Comparison of ENCODE assay signal across 9 cellular contexts in genomic region chr9:468766-469496, GRCh38. TPM values are rescaled to one million over a fixed set of nuclear protein-coding genes. Genes with fewer than 3 reads are reported as not detected.
DNase-seq lines count a peak whose midpoint lies in the region; ATAC-seq lines count a peak whose summit lies in the region.
"Had no signal": no experiment of that assay in that cellular context is flagged by ENCODE, and none has a peak within 500 bp of the region (broad histone marks: within the 10 kb centered on the region; RNA-seq: fewer than 3 reads in every experiment).

No MANE protein-coding gene starts in this region.

- H3K4me3 Mint-ChIP-seq in activated CD4-positive, alpha-beta memory T cell treated with anti-CD3 and anti-CD28 coated beads for 36 hours, result peak overlapping the region; percentile 65
- peak overlapping the region; percentile 79 to 97 for H3K4me3 Mint-ChIP-seq in stimulated activated naive B cell treated with anti-CD40 and anti-IgM and Interleukin-4, amounts not matched to agents 10 μg/mL and 1 μg/mL and 100 μg/mL, for 72 hours

- intact Hi-C loops in activated CD4-positive, alpha-beta memory T cell treated with anti-CD3 and anti-CD28 coated beads for 36 hours (cut with micrococcal nuclease), result no loop called here

- no peaks in the 10 kb centered on the region for H3K27me3 Mint-ChIP-seq in activated CD4-positive, alpha-beta memory T cell treated with anti-CD3 and anti-CD28 coated beads for 36 hours
- H3K27me3 Mint-ChIP-seq in stimulated activated naive B cell treated with anti-CD40 and anti-IgM and Interleukin-4, amounts not matched to agents 10 μg/mL and 1 μg/mL and 100 μg/mL, for 72 hours, result no peaks in the 10 kb centered on the region

- POLR2A ChIA-PET in activated CD4-positive, alpha-beta memory T cell treated with anti-CD3 and anti-CD28 coated beads for 36 hours (lab: Charles Lee), result no interaction called here

- H3K36me3 Mint-ChIP-seq in activated CD4-positive, alpha-beta memory T cell treated with anti-CD3 and anti-CD28 coated beads for 36 hours, result peaks cover 15% of the 10 kb centered on the region
- H3K36me3 Mint-ChIP-seq in stimulated activated naive B cell treated with anti-CD40 and anti-IgM and Interleukin-4, amounts not matched to agents 10 μg/mL and 1 μg/mL and 100 μg/mL, for 72 hours, result peaks cover 8 to 17% of the 10 kb centered on the region in 2 donors

- peak overlapping the region; percentile 60; the same call in 1 of the 2 replicates for H3K4me3 ChIP-seq in iPS-18c (ENCODE audit: insufficient read depth, low read depth, low read length)
- no peak overlapping the region for H3K4me3 ChIP-seq in MG63

- H3K27ac Mint-ChIP-seq in activated CD4-positive, alpha-beta memory T cell treated with anti-CD3 and anti-CD28 coated beads for 36 hours, result peak overlapping the region; percentile 86
- peak overlapping the region; percentile 89 for H3K27ac Mint-ChIP-seq in stimulated activated naive B cell treated with anti-CD40 and anti-IgM and Interleukin-4, amounts not matched to agents 10 μg/mL and 1 μg/mL and 100 μg/mL, for 72 hours

- no peaks in the 10 kb centered on the region for H3K9me3 Mint-ChIP-seq in activated CD4-positive, alpha-beta memory T cell treated with anti-CD3 and anti-CD28 coated beads for 36 hours
- H3K9me3 Mint-ChIP-seq in stimulated activated naive B cell treated with anti-CD40 and anti-IgM and Interleukin-4, amounts not matched to agents 10 μg/mL and 1 μg/mL and 100 μg/mL, for 72 hours, result no peaks in the 10 kb centered on the region

- H3K4me1 Mint-ChIP-seq in activated CD4-positive, alpha-beta memory T cell treated with anti-CD3 and anti-CD28 coated beads for 36 hours (ENCODE audit: low read depth), result peaks cover 22% of the 10 kb centered on the region
- H3K4me1 Mint-ChIP-seq in stimulated activated naive B cell treated with anti-CD40 and anti-IgM and Interleukin-4, amounts not matched to agents 10 μg/mL and 1 μg/mL and 100 μg/mL, for 72 hours, result peaks cover 16 to 32% of the 10 kb centered on the region in 2 donors

- ATAC-seq in stimulated activated naive B cell treated with anti-CD40 and anti-IgM and Interleukin-4, amounts not matched to agents 10 μg/mL and 1 μg/mL and 100 μg/mL, for 72 hours (replicated peaks), result no peak
- no peak for ATAC-seq in HG03139 (IDR thresholded peaks at IDR 0.05; ENCODE audit: unreplicated experiment)

- DNase-seq in NCI-H1417 (lab: John Stamatoyannopoulos, UW) (peak in 2 of 3 experiments; percentile 3 to 32), NCI-H1417 treated with DMSO at 0.1 percent for 48 hours (lab: John Stamatoyannopoulos, UW) (no peak), T1000 (lab: John Stamatoyannopoulos, UW) (no peak), MG63 (no peak)
- no peak for DNase-seq in activated CD4-positive, alpha-beta memory T cell treated with anti-CD3 and anti-CD28 coated beads for 36 hours
- DNase-seq in stimulated activated naive B cell treated with anti-CD40 and anti-IgM and Interleukin-4, amounts not matched to agents 10 μg/mL and 1 μg/mL and 100 μg/mL, for 72 hours, result no peak

- no peaks in the 10 kb centered on the region for H3K36me3 ChIP-seq in MG63
- H3K36me3 ChIP-seq: thyroid gland had no signal

- CTCF ChIA-PET in activated CD4-positive, alpha-beta memory T cell treated with anti-CD3 and anti-CD28 coated beads for 36 hours (lab: Charles Lee), result interaction anchor here (0.7 to 0.9 kb wide), 2 partner anchors 21 to 337 kb away, joined by 3 to 4 read pairs; no protein-coding TSS in a partner anchor

- H3K9me3 ChIP-seq in iPS-18c (ENCODE audit: control insufficient read depth, insufficient read depth, low read length) (no peaks in the 10 kb centered on the region), MG63 (no peaks in the 10 kb centered on the region)
- H3K9me3 ChIP-seq: thyroid gland had no signal

- no peaks in the 10 kb centered on the region for H3K27me3 ChIP-seq in MG63
- H3K27me3 ChIP-seq: thyroid gland had no signal

RNA-seq across cellular contexts. Expression of gene KANK1, which starts 35.6 kb away (rescaled TPM):
- 1 to 10 TPM; 8.3 TPM for total RNA-seq in activated CD4-positive, alpha-beta memory T cell treated with anti-CD3 and anti-CD28 coated beads for 36 hours
- total RNA-seq in MG63 (2014; rRNA removed; shearing (Covaris generic); ENCODE audit: low replicate concordance), result 45.6 and 48.8 TPM in 2 replicates

Comparison
In these comparisons a context has a peak if more than half of its experiments do, and no peak if none do; other contexts are left out.
1. DNase-seq: peak in NCI-H1417 (2 of 3); none in NCI-H1417 treated with DMSO at 0.1 percent for 48 hours (single experiment), activated CD4-positive, alpha-beta memory T cell treated with anti-CD3 and anti-CD28 coated beads for 36 hours (single experiment), stimulated activated naive B cell treated with anti-CD40 and anti-IgM and Interleukin-4, amounts not matched to agents 10 μg/mL and 1 μg/mL and 100 μg/mL, for 72 hours (single experiment), T1000 (single experiment) and MG63 (single experiment).